In genomic region chr15:78393137-78393536, GRCh38 we compare ENCODE assay signal across 2 cellular contexts.
TF ChIP-seq lines count a peak whose summit lies in the region.

No MANE protein-coding gene starts in this region.

TF ChIP-seq in HEK293, 187 proteins besides CTCF, POLR2A, EP300 and RAD21:
- TF ChIP-seq ZNF692 (tag by site-specific recombination; IDR thresholded peaks at IDR 0.05) (no peak), ZNF121 (tag by site-specific recombination; IDR thresholded peaks at IDR 0.05) (peak; percentile 60; the same call in 1 of the 2 replicates)

TF ChIP-seq in H1, 55 proteins besides CTCF, POLR2A, EP300 and RAD21:
- TF ChIP-seq SP1 (IDR thresholded peaks at IDR 0.05; ENCODE audit: low read depth, low read length) (no peak), E2F6 (IDR thresholded peaks at IDR 0.05) (no peak), RNF2 (IDR thresholded peaks at IDR 0.05; ENCODE audit: borderline replicate concordance, low read depth, low read length, missing control alignments, poor library complexity, severe bottlenecking) (no peak), SAP30 (IDR thresholded peaks at IDR 0.05; ENCODE audit: insufficient read depth, insufficient replicate concordance, low read length) (no peak), RBBP5 (IDR thresholded peaks at IDR 0.05; ENCODE audit: borderline replicate concordance, low read depth, low read length) (no peak), POU5F1 (IDR thresholded peaks at IDR 0.05; ENCODE audit: low read depth, low read length) (no peak), POLR2AphosphoS5 (IDR thresholded peaks at IDR 0.05; ENCODE audit: low read depth, low read length) (no peak), BACH1 (IDR thresholded peaks at IDR 0.05; ENCODE audit: low read length) (no peak), CHD2 (IDR thresholded peaks at IDR 0.05; ENCODE audit: low read length) (no peak), ZNF274 (IDR thresholded peaks at IDR 0.05; ENCODE audit: borderline replicate concordance, extremely low read depth, low read length) (no peak), CEBPB (IDR thresholded peaks at IDR 0.05; ENCODE audit: low read depth, low read length) (no peak), SIRT6 (IDR thresholded peaks at IDR 0.05; ENCODE audit: low read length) (no peak), NRF1 (IDR thresholded peaks at IDR 0.05; ENCODE audit: low read depth, low read length) (no peak), TCF12 (IDR thresholded peaks at IDR 0.05; ENCODE audit: low read depth, low read length) (no peak), CHD1 (IDR thresholded peaks at IDR 0.05; ENCODE audit: low read depth, low read length) (no peak)
TF ChIP-seq in H1: peak in this region for 0.
